ENCODE assay signal across 10 cellular contexts in genomic region chr9:113520109-113520642, GRCh38. TPM values are rescaled to one million over a fixed set of nuclear protein-coding genes. Genes with fewer than 3 reads are reported as not detected.
DNase-seq lines count a peak whose midpoint lies in the region; ATAC-seq and TF ChIP-seq lines count a peak whose summit lies in the region.
"Had no signal": no experiment of that assay in that cellular context is flagged by ENCODE, and none has a peak within 500 bp of the region (broad histone marks: within the 10 kb centered on the region; RNA-seq: fewer than 3 reads in every experiment).

No MANE protein-coding gene starts in this region.

- H3K4me3 Mint-ChIP-seq in T-helper 2 cell treated with Interferon-gamma antibody and Interleukin-4, amounts not matched to agents 5 μg/mL and 100 μg/mL, for 36 hours = peak overlapping the region; percentile 89
- no peak overlapping the region for H3K4me3 Mint-ChIP-seq in chondrocyte (ENCODE audit: unreplicated experiment)
- H3K4me3 Mint-ChIP-seq: mesothelial cell of epicardium had no signal

- H3K4me3 ChIP-seq in GM12864 (ENCODE audit: low read depth, low read length) = peak overlapping the region; percentile 72

- no peaks in the 10 kb centered on the region for H3K27me3 Mint-ChIP-seq in T-helper 2 cell treated with Interferon-gamma antibody and Interleukin-4, amounts not matched to agents 5 μg/mL and 100 μg/mL, for 36 hours (ENCODE audit: low read depth)
- H3K27me3 Mint-ChIP-seq in chondrocyte (ENCODE audit: low read depth) = no peaks in the 10 kb centered on the region

- DNase-seq in GM12864 (ENCODE audit: low read depth) = no peak
- DNase-seq in T-helper 2 cell treated with Interferon-gamma antibody and Interleukin-4, amounts not matched to agents 5 μg/mL and 100 μg/mL, for 36 hours (ENCODE audit: low spot score) = peak; percentile 39
- no peak for DNase-seq in chondrocyte (ENCODE audit: low spot score)
- peak; percentile 95 for DNase-seq in renal cortical epithelial cell (ENCODE audit: low read depth)
- no peak for DNase-seq in GDM1 (lab: John Stamatoyannopoulos, UW)
- no peak for DNase-seq in SK-N-DZ (ENCODE audit: low spot score)
- DNase-seq in C1 segment of cervical spinal cord (lab: John Stamatoyannopoulos, UW) = no peak
- DNase-seq: KG1 had no signal

- H3K36me3 Mint-ChIP-seq in T-helper 2 cell treated with Interferon-gamma antibody and Interleukin-4, amounts not matched to agents 5 μg/mL and 100 μg/mL, for 36 hours (ENCODE audit: low read depth) = peaks cover 36% of the 10 kb centered on the region
- no peaks in the 10 kb centered on the region for H3K36me3 Mint-ChIP-seq in chondrocyte (ENCODE audit: low read depth)

- no peak overlapping the region for H3K27ac Mint-ChIP-seq in T-helper 2 cell treated with Interferon-gamma antibody and Interleukin-4, amounts not matched to agents 5 μg/mL and 100 μg/mL, for 36 hours
- peak overlapping the region; percentile 87 for H3K27ac Mint-ChIP-seq in chondrocyte (ENCODE audit: unreplicated experiment)
- H3K27ac Mint-ChIP-seq: mesothelial cell of epicardium had no signal

- H3K4me1 Mint-ChIP-seq in T-helper 2 cell treated with Interferon-gamma antibody and Interleukin-4, amounts not matched to agents 5 μg/mL and 100 μg/mL, for 36 hours (ENCODE audit: low read depth) = peaks cover 76% of the 10 kb centered on the region
- peaks cover 80% of the 10 kb centered on the region for H3K4me1 Mint-ChIP-seq in chondrocyte (ENCODE audit: low read depth)

- no peak for ATAC-seq in HG03565 (IDR thresholded peaks at IDR 0.05; ENCODE audit: unreplicated experiment)

- TF ChIP-seq CTCF in GM12864 (IDR thresholded peaks at IDR 0.05; ENCODE audit: low read depth, low read length, missing control alignments) (no peak), chondrocyte (IDR thresholded peaks at IDR 0.05) (no peak)

- H3K9me3 Mint-ChIP-seq in T-helper 2 cell treated with Interferon-gamma antibody and Interleukin-4, amounts not matched to agents 5 μg/mL and 100 μg/mL, for 36 hours = no peaks in the 10 kb centered on the region
- H3K9me3 Mint-ChIP-seq in chondrocyte (ENCODE audit: low read depth) = no peaks in the 10 kb centered on the region
- H3K9me3 Mint-ChIP-seq: mesothelial cell of epicardium had no signal

RNA-seq across cellular contexts. Expression of gene RGS3, which starts 56.6 kb away (rescaled TPM):
- total RNA-seq in chondrocyte = 33.8 to 58.2 TPM (median 55.2 TPM) in 3 replicates
- 56.1 and 76.2 TPM in 2 replicates for total RNA-seq in renal cortical epithelial cell
- 25.0 and 38.8 TPM in 2 replicates for polyA plus RNA-seq in SK-N-DZ (2014; cell fraction: cytosol; rRNA removed)
- 42.0 and 45.4 TPM in 2 replicates for polyA plus RNA-seq in SK-N-DZ (2014; cell fraction: nucleus; rRNA removed)

Comparison
In these comparisons a context has a peak if more than half of its experiments do, and no peak if none do; other contexts are left out.
1. DNase-seq: peak in T-helper 2 cell treated with Interferon-gamma antibody and Interleukin-4, amounts not matched to agents 5 μg/mL and 100 μg/mL, for 36 hours (single experiment) and renal cortical epithelial cell (single experiment); none in GM12864 (single experiment), chondrocyte (single experiment), GDM1 (single experiment), SK-N-DZ (single experiment) and C1 segment of cervical spinal cord (0 of 14).